ENCODE assay signal across 21 cellular contexts in the genomic region with DNA sequence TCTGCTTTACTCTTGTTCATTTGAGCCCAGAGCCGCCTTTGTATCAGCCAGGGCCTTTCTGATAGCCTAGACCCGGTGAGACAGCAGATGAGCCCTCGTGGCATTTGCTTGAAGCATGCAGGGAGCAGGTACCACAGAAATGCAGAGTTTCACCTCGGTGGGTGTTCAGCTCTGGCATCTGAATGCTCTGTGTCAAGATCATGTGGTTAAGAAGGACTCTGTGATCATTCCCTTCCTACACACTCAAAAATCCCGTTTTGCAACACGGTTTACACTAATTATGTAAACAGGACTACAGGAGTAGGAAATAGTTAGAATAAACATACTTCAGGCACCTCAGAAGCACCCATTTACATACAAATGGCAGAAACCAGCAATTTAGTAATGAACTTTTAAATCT.
DNase-seq lines count a peak whose midpoint lies in the region; ATAC-seq and TF ChIP-seq lines count a peak whose summit lies in the region.
"Had no signal": no experiment of that assay in that cellular context is flagged by ENCODE, and none has a peak within 500 bp of the region (broad histone marks: within the 10 kb centered on the region; RNA-seq: fewer than 3 reads in every experiment).

No MANE protein-coding gene starts in this region.

- ATAC-seq in gastrocnemius medialis (no peak), HG03439 (IDR thresholded peaks at IDR 0.05; ENCODE audit: unreplicated experiment) (no peak)
- no peak for ATAC-seq in activated T-cell treated with anti-CD3 and anti-CD28 coated beads, Interleukin-2, amount 50 U/mL, for 72 hours (replicated peaks in 1 of 2)
- ATAC-seq: SK-N-SH treated with all-trans-retinoic acid at 6 μM for 48 hours; stimulated activated naive CD8-positive, alpha-beta T cell treated with anti-CD3 and anti-CD28 coated beads, Interleukin-15, Interleukin-2, amounts not matched to agents 100 U/mL and 50 U/mL, for 24 hours had no signal

- H3K9ac ChIP-seq in adipocyte (ENCODE audit: low read length), result no peak overlapping the region

- POLR2A ChIA-PET in AG04450 (lab: Yijun Ruan, JAX), result no interaction called here

- H3K36me3 Mint-ChIP-seq in activated T-cell treated with anti-CD3 and anti-CD28 coated beads, Interleukin-2, amount 50 U/mL, for 72 hours (ENCODE audit: insufficient read depth in 2 of 2), result peaks cover 4 to 5% of the 10 kb centered on the region in 2 donors

- intact Hi-C loops in gastrocnemius medialis (cut with DNase I; ENCODE audit: low total_unique reads), result no loop called here

- peaks cover 63% of the 10 kb centered on the region for H3K4me1 Mint-ChIP-seq in activated T-cell treated with anti-CD3 and anti-CD28 coated beads, Interleukin-2, amount 50 U/mL, for 72 hours (ENCODE audit: low read depth)

- no peaks in the 10 kb centered on the region for H3K9me3 Mint-ChIP-seq in activated T-cell treated with anti-CD3 and anti-CD28 coated beads, Interleukin-2, amount 50 U/mL, for 72 hours

- peak overlapping the region; percentile 58 for H3K27ac ChIP-seq in AG04450 (ENCODE audit: low read depth, low read length)
- peak overlapping the region in 3 of 4 donors; percentile 75 to 80 (median 78) for H3K27ac ChIP-seq in gastrocnemius medialis
- H3K27ac ChIP-seq: C4-2B, right lobe of liver had no signal

- in situ Hi-C loops in gastrocnemius medialis (cut with MboI; ENCODE audit: low sequenced_read_pairs in 4 of 4), result no loop called here

- no peaks in the 10 kb centered on the region for H3K27me3 Mint-ChIP-seq in activated T-cell treated with anti-CD3 and anti-CD28 coated beads, Interleukin-2, amount 50 U/mL, for 72 hours (ENCODE audit: low read depth)
- H3K27me3 Mint-ChIP-seq: activated naive CD8-positive, alpha-beta T cell had no signal

- no peak for TF ChIP-seq CTCF in AG04450 (IDR thresholded peaks at IDR 0.05; ENCODE audit: low read depth, low read length)
- TF ChIP-seq CTCF in gastrocnemius medialis (IDR thresholded peaks at IDR 0.05 in 4 of 5, conservative IDR thresholded peaks at IDR 0.05 in 1 of 5), result no peak

- H3K27me3 ChIP-seq in AG04450 (ENCODE audit: control insufficient read depth, insufficient read depth, low read length), result no peaks in the 10 kb centered on the region
- H3K27me3 ChIP-seq in adipocyte (replicated peaks; ENCODE audit: control insufficient read depth, insufficient read depth, low read length), result no peaks in the 10 kb centered on the region
- H3K27me3 ChIP-seq in gastrocnemius medialis, result no peaks in the 10 kb centered on the region
- H3K27me3 ChIP-seq: right lobe of liver had no signal

- H3K27ac Mint-ChIP-seq in activated T-cell treated with anti-CD3 and anti-CD28 coated beads, Interleukin-2, amount 50 U/mL, for 72 hours, result no peak overlapping the region
- H3K27ac Mint-ChIP-seq: activated naive CD8-positive, alpha-beta T cell had no signal

- CTCF ChIA-PET in AG04450 (lab: Charles Lee), result interaction anchor here (1.4 to 1.9 kb wide), 2 partner anchors 92 to 105 kb away, joined by 4 to 7 read pairs; no protein-coding TSS in a partner anchor

- H3K4me3 ChIP-seq in AG04450 (ENCODE audit: low read depth, low read length) (no peak overlapping the region), adipocyte (ENCODE audit: low read length) (no peak overlapping the region), gastrocnemius medialis (no peak overlapping the region)
- H3K4me3 ChIP-seq: right lobe of liver had no signal

- no peak overlapping the region for H3K4me3 Mint-ChIP-seq in activated T-cell treated with anti-CD3 and anti-CD28 coated beads, Interleukin-2, amount 50 U/mL, for 72 hours
- H3K4me3 Mint-ChIP-seq: activated naive CD8-positive, alpha-beta T cell had no signal

- H3K36me3 ChIP-seq in adipocyte (ENCODE audit: control insufficient read depth, insufficient read depth, low read length, severe bottlenecking), result peaks cover 12% of the 10 kb centered on the region
- H3K36me3 ChIP-seq in gastrocnemius medialis, result no peaks in the 10 kb centered on the region

- DNase-seq in AG04450 (ENCODE audit: low read depth, low spot score) (peak; percentile 39), adipocyte (ENCODE audit: low read depth) (peak; percentile 7), iris pigment epithelial cell (ENCODE audit: low read depth) (peak; percentile 63), gastrocnemius medialis (no peak), germinal center (ENCODE audit: low spot score) (no peak), pons (ENCODE audit: low spot score) (no peak)
- no peak for DNase-seq in activated T-cell treated with anti-CD3 and anti-CD28 coated beads, Interleukin-2, amount 50 U/mL, for 72 hours
- DNase-seq: activated CD4-positive, alpha-beta T cell treated with anti-CD3 and anti-CD28 coated beads for 1 hour; DMS153; effector CD4-positive, alpha-beta T cell; KBM-7; NCI-H2029; NCI-H510A treated with DMSO at 0.1 percent for 48 hours; stimulated activated CD4-positive, alpha-beta T cell treated with anti-CD3 and anti-CD28 coated beads, Interleukin-2, amount 100 ng/mL, for 24 hours; stimulated activated naive CD8-positive, alpha-beta T cell treated with anti-CD3 and anti-CD28 coated beads, Interleukin-15, Interleukin-2, amounts not matched to agents 100 U/mL and 50 U/mL, for 24 hours; T1000 had no signal

- H3K9me3 ChIP-seq in AG04450 (ENCODE audit: control insufficient read depth, insufficient read depth, low read length) (no peaks in the 10 kb centered on the region; the same call in 1 of the 2 replicates), adipocyte (ENCODE audit: control insufficient read depth, low read length) (no peaks in the 10 kb centered on the region), gastrocnemius medialis (no peaks in the 10 kb centered on the region)
- H3K9me3 ChIP-seq: right lobe of liver had no signal

- TF ChIP-seq POLR2A in gastrocnemius medialis (IDR thresholded peaks at IDR 0.05), result no peak

- peaks cover 5% of the 10 kb centered on the region for H3K4me1 ChIP-seq in adipocyte (ENCODE audit: control insufficient read depth, insufficient read depth, low read length)
- H3K4me1 ChIP-seq in gastrocnemius medialis, result peaks cover 54 to 62% of the 10 kb centered on the region in 2 donors

Comparison
In these comparisons a context has a peak if more than half of its experiments do, and no peak if none do; other contexts are left out.
1. DNase-seq: peak in AG04450 (single experiment), adipocyte (single experiment) and iris pigment epithelial cell (single experiment); none in gastrocnemius medialis (0 of 2), germinal center (single experiment), activated T-cell treated with anti-CD3 and anti-CD28 coated beads, Interleukin-2, amount 50 U/mL, for 72 hours (0 of 2) and pons (single experiment).